ENCODE assay signal across 1 cellular context in the genomic region with DNA sequence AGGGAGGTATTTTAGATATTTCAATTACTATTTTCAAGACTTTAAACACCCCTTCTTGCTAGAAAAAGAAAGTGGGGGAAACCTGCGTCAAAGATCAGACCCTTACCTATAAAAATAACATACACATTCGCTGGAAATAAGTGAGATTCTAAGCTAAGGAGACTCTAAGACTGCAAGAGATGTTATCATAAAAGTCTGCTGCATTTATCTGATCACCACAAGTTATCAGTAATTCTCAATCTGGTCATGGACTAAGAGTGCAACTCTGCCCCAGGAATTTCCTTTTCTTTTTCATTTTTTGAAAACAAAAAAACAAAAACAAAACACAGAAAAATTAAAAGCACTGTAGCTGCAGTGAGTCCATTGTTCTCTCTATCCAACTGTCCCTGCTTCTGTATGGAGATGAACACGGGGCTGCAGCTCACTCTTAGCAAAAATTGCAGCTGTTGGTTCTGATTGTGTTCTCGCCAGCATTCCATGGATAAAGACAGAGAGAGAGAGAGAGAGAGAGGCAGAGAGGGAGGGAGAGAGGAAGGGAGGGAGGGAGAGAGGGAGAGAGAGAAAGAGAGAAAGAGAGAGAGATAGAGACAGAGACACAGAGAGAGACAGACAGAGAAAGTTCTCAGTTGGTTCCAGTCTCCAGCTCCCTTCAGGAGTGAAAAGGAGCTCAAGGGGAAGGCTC.
TF ChIP-seq lines count a peak whose summit lies in the region.

No MANE protein-coding gene starts in this region.

TF ChIP-seq in HCT116, 20 proteins besides CTCF, POLR2A, EP300 and RAD21:
- no peak for TF ChIP-seq SRF (IDR thresholded peaks at IDR 0.05; ENCODE audit: low read depth)
- TF ChIP-seq EZH2phosphoT487 (IDR thresholded peaks at IDR 0.05; ENCODE audit: borderline replicate concordance): no peak
- TF ChIP-seq EGR1 (IDR thresholded peaks at IDR 0.05; ENCODE audit: low read depth): no peak
- no peak for TF ChIP-seq POLR2AphosphoS5 (IDR thresholded peaks at IDR 0.05; ENCODE audit: low read depth, low read length)
- TF ChIP-seq ZFX (IDR thresholded peaks at IDR 0.05): no peak
- TF ChIP-seq ZBTB33 (IDR thresholded peaks at IDR 0.05; ENCODE audit: extremely low read depth, insufficient replicate concordance, low read length): no peak
